8 cellular contexts compared by ENCODE assay signal in genomic region chr12:116358850-116359761, GRCh38.
DNase-seq lines count a peak whose midpoint lies in the region; ATAC-seq and TF ChIP-seq lines count a peak whose summit lies in the region.

No MANE protein-coding gene starts in this region.

- CTCF ChIA-PET in AG04450 (lab: Charles Lee) = interaction anchor here (1.0 kb wide), 1 partner anchor 361 kb away, joined by 3 read pairs; no protein-coding TSS in a partner anchor
- CTCF ChIA-PET in activated naive CD4-positive, alpha-beta T cell treated with anti-CD3 and anti-CD28 coated beads, Interleukin-2, amount 10 ng/mL, durations not matched to agents 7 days and 5 days (lab: Charles Lee) = interaction anchor here (1.1 kb wide), 1 partner anchor 63 kb away, joined by 4 read pairs; no protein-coding TSS in a partner anchor

- no peak for TF ChIP-seq RAD21 in Ishikawa (IDR thresholded peaks at IDR 0.05; ENCODE audit: low read depth)

- DNase-seq in AG04450 (ENCODE audit: low read depth, low spot score) = peak; percentile 84
- DNase-seq in SJCRH30 = peak; percentile 89 to 94
- peak; percentile 84 for DNase-seq in activated naive CD4-positive, alpha-beta T cell treated with anti-CD3 and anti-CD28 coated beads, Interleukin-2, amount 10 ng/mL, durations not matched to agents 7 days and 5 days
- peak; percentile 74 for DNase-seq in globus pallidus (ENCODE audit: low spot score)
- DNase-seq in nucleus accumbens (lab: John Stamatoyannopoulos, UW) = peak in 49 of 56 donors; percentile 1 to 80 (median 37)
- DNase-seq in stromal cell of bone marrow (ENCODE audit: low read depth) = peak; percentile 94

- no peaks in the 10 kb centered on the region for H3K9me3 Mint-ChIP-seq in activated naive CD4-positive, alpha-beta T cell treated with anti-CD3 and anti-CD28 coated beads, Interleukin-2, amount 10 ng/mL, durations not matched to agents 7 days and 5 days

- H3K9me3 ChIP-seq in AG04450 (ENCODE audit: control insufficient read depth, insufficient read depth, low read length) (no peaks in the 10 kb centered on the region), SJCRH30 (replicated peaks) (no peaks in the 10 kb centered on the region)

- H3K4me1 Mint-ChIP-seq in activated naive CD4-positive, alpha-beta T cell treated with anti-CD3 and anti-CD28 coated beads, Interleukin-2, amount 10 ng/mL, durations not matched to agents 7 days and 5 days = peaks cover 40% of the 10 kb centered on the region

- TF ChIP-seq EP300 in Ishikawa (IDR thresholded peaks at IDR 0.05; ENCODE audit: borderline replicate concordance) = no peak

- H3K27me3 ChIP-seq in AG04450 (ENCODE audit: control insufficient read depth, insufficient read depth, low read length) = no peaks in the 10 kb centered on the region
- no peaks in the 10 kb centered on the region for H3K27me3 ChIP-seq in SJCRH30

- H3K27me3 Mint-ChIP-seq in activated naive CD4-positive, alpha-beta T cell treated with anti-CD3 and anti-CD28 coated beads, Interleukin-2, amount 10 ng/mL, durations not matched to agents 7 days and 5 days = peaks cover 9% of the 10 kb centered on the region

- peak; percentile 95 for ATAC-seq in GM19438 (IDR thresholded peaks at IDR 0.05; ENCODE audit: low read depth, unreplicated experiment)

- H3K4me3 ChIP-seq in AG04450 (ENCODE audit: low read depth, low read length) = peak overlapping the region; percentile 22
- H3K4me3 ChIP-seq in SJCRH30 = peak overlapping the region; percentile 30

- H3K27ac ChIP-seq in AG04450 (ENCODE audit: low read depth, low read length) (peak overlapping the region; percentile 78), SJCRH30 (peak overlapping the region; percentile 57)

- peak overlapping the region; percentile 84 for H3K27ac Mint-ChIP-seq in activated naive CD4-positive, alpha-beta T cell treated with anti-CD3 and anti-CD28 coated beads, Interleukin-2, amount 10 ng/mL, durations not matched to agents 7 days and 5 days

- no peak for TF ChIP-seq CTCF in AG04450 (IDR thresholded peaks at IDR 0.05; ENCODE audit: low read depth, low read length)

- peak overlapping the region; percentile 62 for H3K4me3 Mint-ChIP-seq in activated naive CD4-positive, alpha-beta T cell treated with anti-CD3 and anti-CD28 coated beads, Interleukin-2, amount 10 ng/mL, durations not matched to agents 7 days and 5 days

- H3K36me3 Mint-ChIP-seq in activated naive CD4-positive, alpha-beta T cell treated with anti-CD3 and anti-CD28 coated beads, Interleukin-2, amount 10 ng/mL, durations not matched to agents 7 days and 5 days = no peaks in the 10 kb centered on the region

- peaks cover 21% of the 10 kb centered on the region for H3K4me1 ChIP-seq in SJCRH30

- H3K36me3 ChIP-seq in SJCRH30 = no peaks in the 10 kb centered on the region

- POLR2A ChIA-PET in AG04450 (lab: Yijun Ruan, JAX) = no interaction called here

TF ChIP-seq in Ishikawa, 13 proteins besides CTCF, POLR2A, EP300 and RAD21:
- TF ChIP-seq YY1 (IDR thresholded peaks at IDR 0.05; ENCODE audit: low read depth) (no peak), EGR1 (IDR thresholded peaks at IDR 0.05) (peak; percentile 89)

Comparison
In these comparisons a context has a peak if more than half of its experiments do, and no peak if none do; other contexts are left out.
1. Peak in every context shown above with its lines: DNase-seq, ATAC-seq, H3K4me3 ChIP-seq and H3K27ac ChIP-seq.
2. DNase-seq: peak in every context shown above with its lines; median percentile 94 in stromal cell of bone marrow; 92 in SJCRH30; 84 in AG04450; 84 in activated naive CD4-positive, alpha-beta T cell treated with anti-CD3 and anti-CD28 coated beads, Interleukin-2, amount 10 ng/mL, durations not matched to agents 7 days and 5 days; 74 in globus pallidus; 37 in nucleus accumbens.